8 cellular contexts compared by ENCODE assay signal in the genomic region with DNA sequence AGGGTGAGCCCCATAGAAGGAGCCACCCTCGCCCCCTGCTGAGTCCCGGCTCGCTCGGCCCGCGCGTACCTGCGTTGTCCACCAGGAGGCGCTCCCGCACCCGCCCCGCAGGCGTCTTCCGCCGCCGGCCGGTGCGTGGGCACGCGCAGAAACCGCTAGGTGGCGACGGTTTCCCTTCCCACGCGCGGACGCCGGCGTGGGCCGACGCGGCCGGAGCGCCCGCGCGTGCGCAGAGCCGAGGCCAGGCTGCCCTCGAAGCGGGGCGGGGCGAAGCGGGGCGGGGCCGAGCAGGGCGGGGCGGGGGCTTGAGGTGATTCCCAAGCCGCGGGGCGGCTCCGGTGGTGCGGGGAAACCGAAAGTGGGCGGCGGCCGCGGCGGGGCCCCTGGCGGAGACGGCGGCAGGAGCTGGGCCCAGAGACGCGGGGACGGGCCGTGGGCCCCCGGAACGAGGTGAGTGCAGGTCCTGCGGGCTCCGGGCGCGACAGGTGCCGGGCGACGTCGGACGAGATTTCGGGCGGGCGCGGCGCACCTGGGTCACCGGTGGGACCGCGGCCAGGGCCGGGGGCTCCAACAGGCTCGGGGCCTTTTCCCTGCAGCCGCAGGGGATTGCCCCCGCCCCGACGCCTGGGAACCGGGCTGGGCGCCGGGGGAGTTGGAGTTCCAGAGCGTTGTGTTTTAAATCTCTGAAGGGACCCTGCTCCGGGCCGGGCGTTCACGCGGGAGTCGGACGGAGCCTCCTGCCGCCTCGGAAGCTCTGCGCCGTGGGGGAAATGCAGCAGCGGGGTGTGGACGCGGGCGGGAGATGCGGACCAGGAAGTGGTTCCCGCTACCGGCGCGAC. TPM values are rescaled to one million over a fixed set of nuclear protein-coding genes. Genes with fewer than 3 reads are reported as not detected.
A peak's percentile ranks its signal among the peaks of the same experiment; 100 is the strongest.
DNase-seq lines count a peak whose midpoint lies in the region; ATAC-seq, FAIRE-seq and TF ChIP-seq lines count a peak whose summit lies in the region.

Gene TDRD7 (plus strand): TSS at position 308 of the 839 bp plus-strand sequence. CDS start 16,370 bp downstream, outside the sequence.

- intact Hi-C loops in CD4-positive, alpha-beta memory T cell (cut with micrococcal nuclease) = loop anchor here (1.0 to 2.0 kb wide), 6 partner anchors 90 to 725 kb away; partner anchors contain the start of genes NCBP1, TSTD2 and ZNF782
- intact Hi-C loops in endothelial cell of umbilical vein (cut with micrococcal nuclease) = loop anchor here (1.0 to 10.0 kb wide), 4 partner anchors 186 to 997 kb away; partner anchors contain the start of genes TRMO and ZNF367

- H3K4me2 ChIP-seq in endothelial cell of umbilical vein (ENCODE audit: insufficient read depth, low read length) = peak within 1 kb of the TSS; percentile 87

- ATAC-seq in GM19351 (IDR thresholded peaks at IDR 0.05; ENCODE audit: unreplicated experiment) = peak; percentile 68
- ATAC-seq in HG03520 (IDR thresholded peaks at IDR 0.05; ENCODE audit: unreplicated experiment) = peak; percentile 78

- no peak for TF ChIP-seq POLR2A in endothelial cell of umbilical vein (IDR thresholded peaks at IDR 0.05; ENCODE audit: low read depth, low read length)

- H4K20me1 ChIP-seq in endothelial cell of umbilical vein (replicated peaks; ENCODE audit: control insufficient read depth, extremely low read depth, insufficient read depth, low read length) = no peaks in the 10 kb centered on the region

- POLR2A ChIA-PET in CD4-positive, alpha-beta memory T cell (lab: Charles Lee; ENCODE audit: partially characterized antibody) = interaction anchor here (0.7 to 2.8 kb wide), 5 partner anchors 85 to 557 kb away, joined by 3 to 15 read pairs (median 6); partner anchors contain the start of genes NCBP1, TSTD2 and ZNF782
- POLR2A ChIA-PET in endothelial cell of umbilical vein (lab: Charles Lee) = no interaction called here

- peaks cover 0 to 2% (median 0%) of the 10 kb centered on the region in 8 donors for H3K9me3 Mint-ChIP-seq in CD4-positive, alpha-beta memory T cell

- H2AFZ ChIP-seq in endothelial cell of umbilical vein (ENCODE audit: low read depth, low read length) = peak within 1 kb of the TSS; percentile 95

- FAIRE-seq in endothelial cell of umbilical vein (lab: Jason Lieb, UNC) = no peak

- H3K4me3 ChIP-seq in CD4-positive, alpha-beta memory T cell (ENCODE audit: low read length in 2 of 2) = peak within 1 kb of the TSS; percentile 38 to 61
- peak within 1 kb of the TSS; percentile 73 to 92 (median 90) for H3K4me3 ChIP-seq in endothelial cell of umbilical vein (replicated peaks in 1 of 3; ENCODE audit: insufficient read depth in 1 of 3, low read depth in 1 of 3, low read length in 3 of 3)
- H3K4me3 ChIP-seq in mononuclear cell (ENCODE audit: low read length) = peak within 1 kb of the TSS; percentile 74

- dilution Hi-C loops in endothelial cell of umbilical vein (cut with MboI; ENCODE audit: extremely low pct_ligation_motif_present, low sequenced_read_pairs) = no loop called here

- peaks cover 23 to 37% (median 32%) of the 10 kb centered on the region in 4 donors for H3K4me1 Mint-ChIP-seq in CD4-positive, alpha-beta memory T cell

- DNase-seq in CD4-positive, alpha-beta memory T cell = peak; percentile 86 to 94 (median 90)
- peak; percentile 77 for DNase-seq in NOMO-1 treated with DMSO at 0.1 percent for 48 hours (lab: John Stamatoyannopoulos, UW; ENCODE audit: unreplicated experiment)
- peak; percentile 95 for DNase-seq in activated CD8-positive, alpha-beta memory T cell treated with anti-CD3 and anti-CD28 coated beads, Interleukin-2, amount 50 U/mL, for 4 hours
- peak; percentile 82 for DNase-seq in endothelial cell of umbilical vein (ENCODE audit: low read depth, low spot score)
- DNase-seq in stimulated activated CD8-positive, alpha-beta memory T cell treated with anti-CD3 and anti-CD28 coated beads, Interleukin-2, amount 100 ng/mL, for 48 hours (ENCODE audit: low read depth in 2 of 2) = peak; percentile 82 to 85

- peak; percentile 99 for TF ChIP-seq CTCF in endothelial cell of umbilical vein (IDR thresholded peaks at IDR 0.05; ENCODE audit: extremely low read depth in 1 of 2, insufficient read depth in 1 of 2, low read depth in 1 of 2, low read length in 2 of 2)

- H3K27ac ChIP-seq in CD4-positive, alpha-beta memory T cell (ENCODE audit: low read depth, low read length) = peak within 1 kb of the TSS; percentile 84
- H3K27ac ChIP-seq in endothelial cell of umbilical vein (ENCODE audit: insufficient read depth, low read depth, low read length) = peak within 1 kb of the TSS; percentile 11

- H3K27me3 Mint-ChIP-seq in CD4-positive, alpha-beta memory T cell = peaks cover 5 to 16% of the 10 kb centered on the region in 2 donors

- no peaks in the 10 kb centered on the region for H3K79me2 ChIP-seq in endothelial cell of umbilical vein (ENCODE audit: control insufficient read depth, insufficient read depth, low read length)

- H3K36me3 Mint-ChIP-seq in CD4-positive, alpha-beta memory T cell = peaks cover 0 to 5% of the 10 kb centered on the region in 2 donors

- peaks cover 21% of the 10 kb centered on the region for H3K4me1 ChIP-seq in CD4-positive, alpha-beta memory T cell (ENCODE audit: insufficient read depth, low read length)
- peaks cover 8% of the 10 kb centered on the region for H3K4me1 ChIP-seq in endothelial cell of umbilical vein (ENCODE audit: control insufficient read depth, extremely low read depth, insufficient read depth, low read length)
- peaks cover 23% of the 10 kb centered on the region for H3K4me1 ChIP-seq in mononuclear cell (ENCODE audit: insufficient read depth, low read length)

- BruUV-seq in endothelial cell of umbilical vein (replicated peaks; lab: Mats Ljungman, UMichigan) = no TSS peak

- CTCF ChIA-PET in CD4-positive, alpha-beta memory T cell (lab: Charles Lee; ENCODE audit: partially characterized antibody) = interaction anchor here (1.0 to 12.1 kb wide), 17 partner anchors 8 to 558 kb away, joined by 3 to 99 read pairs (median 4); partner anchors contain the start of gene ZNF782
- CTCF ChIA-PET in endothelial cell of umbilical vein (lab: Charles Lee) = interaction anchor here (0.7 to 11.9 kb wide), 16 partner anchors 9 to 555 kb away, joined by 3 to 138 read pairs (median 4); partner anchors contain the start of genes TMOD1 and TSTD2

- peak within 1 kb of the TSS; percentile 82 to 96 (median 93) for H3K27ac Mint-ChIP-seq in CD4-positive, alpha-beta memory T cell

- no peaks in the 10 kb centered on the region for H3K36me3 ChIP-seq in CD4-positive, alpha-beta memory T cell (ENCODE audit: insufficient read depth, low read length)
- H3K36me3 ChIP-seq in endothelial cell of umbilical vein (ENCODE audit: control insufficient read depth in 2 of 2, extremely low read depth in 1 of 2, insufficient read depth in 2 of 2, low read length in 2 of 2) = no peaks in the 10 kb centered on the region

- peak within 1 kb of the TSS; percentile 82 to 93 (median 90) for H3K4me3 Mint-ChIP-seq in CD4-positive, alpha-beta memory T cell

- no peaks in the 10 kb centered on the region for H3K9me1 ChIP-seq in endothelial cell of umbilical vein (replicated peaks; ENCODE audit: control insufficient read depth, extremely low read depth, insufficient read depth, low read length)

- H3K9ac ChIP-seq in endothelial cell of umbilical vein (replicated peaks; ENCODE audit: extremely low read depth, insufficient read depth, low read length) = peak within 1 kb of the TSS; percentile 49

- no peaks in the 10 kb centered on the region for H3K9me3 ChIP-seq in CD4-positive, alpha-beta memory T cell (ENCODE audit: control insufficient read depth in 1 of 2, low read length in 2 of 2)
- H3K9me3 ChIP-seq in endothelial cell of umbilical vein (replicated peaks; ENCODE audit: control insufficient read depth, insufficient read depth, low read length) = no peaks in the 10 kb centered on the region
- H3K9me3 ChIP-seq in mononuclear cell (ENCODE audit: low read depth, low read length) = no peaks in the 10 kb centered on the region

- H3K27me3 ChIP-seq in CD4-positive, alpha-beta memory T cell (ENCODE audit: insufficient read depth, low read length) = no peaks in the 10 kb centered on the region
- H3K27me3 ChIP-seq in endothelial cell of umbilical vein (ENCODE audit: control insufficient read depth in 2 of 2, insufficient read depth in 2 of 2, low read length in 2 of 2) (peaks cover 23 to 29% of the 10 kb centered on the region in 2 experiments), mononuclear cell (ENCODE audit: insufficient read depth, low read length) (no peaks in the 10 kb centered on the region)

TF ChIP-seq in endothelial cell of umbilical vein, 7 proteins besides CTCF, POLR2A, EP300 and RAD21:
- TF ChIP-seq POLR2AphosphoS5 (IDR thresholded peaks at IDR 0.05; ENCODE audit: insufficient read depth, low read depth, low read length) (peak; percentile 69), FOS (IDR thresholded peaks at IDR 0.05; ENCODE audit: borderline replicate concordance, insufficient read depth, low read length) (no peak)

RNA-seq across cellular contexts. Expression of gene TDRD7, which starts in this region (rescaled TPM):
- 10 to 100 TPM; 12.7 to 13.6 TPM for total RNA-seq in CD4-positive, alpha-beta memory T cell
- polyA plus RNA-seq in CD4-positive, alpha-beta memory T cell = 10 to 100 TPM in 1 of 2 donors, 1 to 10 TPM in 1; 5.6 to 10.1 TPM
- total RNA-seq in endothelial cell of umbilical vein (11.2 and 11.5 TPM in 2 replicates), mononuclear cell (7.2 TPM)
- 3.7 and 4.9 TPM in 2 replicates for polyA plus RNA-seq in endothelial cell of umbilical vein
- polyA plus RNA-seq in endothelial cell of umbilical vein (2011; cell fraction: cytosol; rRNA removed) = 6.0 and 6.2 TPM in 2 replicates
- polyA plus RNA-seq in endothelial cell of umbilical vein (2011; cell fraction: nucleus; rRNA removed) = 14.2 and 16.2 TPM in 2 replicates
- 10.6 and 12.3 TPM in 2 replicates for polyA plus RNA-seq in endothelial cell of umbilical vein (2012)
- 8.9 and 10.6 TPM in 2 replicates for polyA minus RNA-seq in endothelial cell of umbilical vein
- 1.0 TPM for polyA minus RNA-seq in endothelial cell of umbilical vein (2011; cell fraction: cytosol; rRNA and poly(A)+ RNA removed)
- polyA minus RNA-seq in endothelial cell of umbilical vein (2011; cell fraction: nucleus; rRNA and poly(A)+ RNA removed) = 7.1 and 13.4 TPM in 2 replicates

Comparison
In these comparisons a context has a peak if more than half of its experiments do, and no peak if none do; other contexts are left out.
1. Peak in every context shown above with its lines: DNase-seq, ATAC-seq, H3K4me3 ChIP-seq and H3K27ac ChIP-seq.